6 cellular contexts compared by ENCODE assay signal in the genomic region with DNA sequence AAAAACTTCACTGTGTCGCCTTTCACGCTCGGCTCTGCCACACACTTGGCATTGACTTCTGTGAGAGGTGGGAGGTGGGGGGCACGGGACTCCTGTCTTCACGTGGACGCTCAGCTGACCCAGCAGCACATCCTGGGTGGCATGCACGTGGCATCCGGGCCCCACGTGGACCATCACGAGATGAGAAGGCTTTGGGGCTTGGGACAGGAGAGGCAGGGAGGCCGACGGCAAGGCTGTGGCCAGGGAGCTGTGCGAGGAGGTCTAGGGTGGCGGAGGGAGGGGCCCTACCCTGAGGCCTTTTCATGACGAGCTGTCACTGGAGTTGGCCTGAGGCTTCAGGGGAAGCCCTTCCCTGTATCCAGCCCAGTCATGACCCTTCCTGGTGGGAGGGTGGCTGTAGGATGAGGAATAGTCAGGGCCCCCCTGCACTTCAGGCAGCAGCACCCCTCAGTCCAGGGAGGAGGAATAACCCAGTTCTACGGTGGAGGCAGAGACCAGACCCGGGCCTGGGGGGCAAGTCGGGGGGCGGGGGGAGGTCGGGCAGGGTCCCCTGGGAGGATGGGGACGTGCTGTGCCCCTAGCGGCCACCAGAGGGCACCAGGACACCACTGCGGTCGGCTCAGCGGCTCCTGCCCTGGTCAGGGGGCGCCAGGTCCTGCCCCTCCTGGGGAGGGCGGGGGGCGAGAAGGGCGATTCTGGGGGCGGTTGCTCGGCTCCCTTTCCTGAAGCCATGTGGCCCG. TPM values are rescaled to one million over a fixed set of nuclear protein-coding genes. Genes with fewer than 3 reads are reported as not detected.
DNase-seq lines count a peak whose midpoint lies in the region; ATAC-seq and TF ChIP-seq lines count a peak whose summit lies in the region.

No MANE protein-coding gene starts in this region.

- TF ChIP-seq POLR2A in NB4 (IDR thresholded peaks at IDR 0.05; ENCODE audit: extremely low read depth, insufficient read length) = no peak

- H3K27ac Mint-ChIP-seq in natural killer cell = no peak overlapping the region

- H3K9me3 Mint-ChIP-seq in natural killer cell = no peaks in the 10 kb centered on the region

- H3K4me1 Mint-ChIP-seq in natural killer cell = no peaks in the 10 kb centered on the region

- peak overlapping the region; percentile 26 for H3K4me3 ChIP-seq in AG10803 (ENCODE audit: low read length)
- no peak overlapping the region for H3K4me3 ChIP-seq in NB4 (ENCODE audit: low read depth, low read length)
- peak overlapping the region in 1 of 2 donors; percentile 21 for H3K4me3 ChIP-seq in ascending aorta

- no peaks in the 10 kb centered on the region for H3K4me1 ChIP-seq in ascending aorta

- DNase-seq in AG10803 (ENCODE audit: low read depth) (no peak), NB4 (ENCODE audit: low read depth) (peak; percentile 43), ascending aorta (ENCODE audit: low spot score in 2 of 2) (no peak), natural killer cell (peak; percentile 63), RKO (ENCODE audit: low spot score) (no peak)

- no peaks in the 10 kb centered on the region for H3K36me3 ChIP-seq in ascending aorta

- H3K9me3 ChIP-seq in ascending aorta = no peaks in the 10 kb centered on the region

- TF ChIP-seq CTCF in AG10803 (conservative IDR thresholded peaks at IDR 0.05; ENCODE audit: low read length) = peak; percentile 70
- TF ChIP-seq CTCF in NB4 (IDR thresholded peaks at IDR 0.05; ENCODE audit: low read depth, low read length) = peak; percentile 61
- peak; percentile 53 to 99 (median 98) for TF ChIP-seq CTCF in ascending aorta (IDR thresholded peaks at IDR 0.05)
- TF ChIP-seq CTCF in natural killer cell (IDR thresholded peaks at IDR 0.05) = peak; percentile 97

- no peak overlapping the region for H3K4me3 Mint-ChIP-seq in natural killer cell

- H3K36me3 Mint-ChIP-seq in natural killer cell = no peaks in the 10 kb centered on the region

- no peak overlapping the region for H3K27ac ChIP-seq in ascending aorta

- no peaks in the 10 kb centered on the region for H3K27me3 ChIP-seq in ascending aorta

- peaks cover 21 to 27% of the 10 kb centered on the region in 2 donors for H3K27me3 Mint-ChIP-seq in natural killer cell (ENCODE audit: low read depth in 2 of 2)

- intact Hi-C loops in ascending aorta (cut with DNase I) = loop anchor here (1.0 kb wide), 2 partner anchors 19 to 80 kb away; no protein-coding TSS in a partner anchor
- intact Hi-C loops in natural killer cell (cut with micrococcal nuclease) = loop anchor here (1.0 to 5.0 kb wide), 2 partner anchors 79 to 308 kb away; no protein-coding TSS in a partner anchor

- peak; percentile 68 to 98 (median 91) for ATAC-seq in natural killer cell
- ATAC-seq in HG02678 (IDR thresholded peaks at IDR 0.05; ENCODE audit: unreplicated experiment) = no peak

RNA-seq across cellular contexts. Expression of a gene that starts 2.0 kb away (rescaled TPM):
- total RNA-seq in ascending aorta (not detected), natural killer cell (not detected)

RNA-seq across cellular contexts. Expression of a gene that starts 16.0 kb away (rescaled TPM):
- total RNA-seq in ascending aorta = 285 TPM
- 10 to 100 TPM; 15.4 to 35.5 (median 28.9) TPM for total RNA-seq in natural killer cell

RNA-seq across cellular contexts. Expression of a gene that starts 17.6 kb away (rescaled TPM):
- total RNA-seq in ascending aorta (not detected), natural killer cell (1 to 10 TPM; 1.3 to 1.9 (median 1.3) TPM)

RNA-seq across cellular contexts. Expression of a gene that starts 23.5 kb away (rescaled TPM):
- total RNA-seq in ascending aorta (16.6 TPM), natural killer cell (10 to 100 TPM; 17.8 to 33.5 (median 22.4) TPM)

RNA-seq across cellular contexts. Expression of a gene that starts 24.9 kb away (rescaled TPM):
- total RNA-seq in ascending aorta (33.2 TPM), natural killer cell (10 to 100 TPM; 61.4 to 66.0 (median 61.8) TPM)

Comparison
In these comparisons a context has a peak if more than half of its experiments do, and no peak if none do; other contexts are left out.
1. DNase-seq: peak in NB4 (single experiment) and natural killer cell (single experiment); none in AG10803 (single experiment), ascending aorta (0 of 2) and RKO (single experiment).
2. Peak in every context shown above with its lines, with median percentiles within 50 percentile points of each other: CTCF ChIP-seq.